Comparison of ENCODE assay signal across 15 cellular contexts in genomic region chr1:227915564-227916553, GRCh38. TPM values are rescaled to one million over a fixed set of nuclear protein-coding genes. Genes with fewer than 3 reads are reported as not detected.
DNase-seq lines count a peak whose midpoint lies in the region; ATAC-seq and TF ChIP-seq lines count a peak whose summit lies in the region.
"Had no signal": no experiment of that assay in that cellular context is flagged by ENCODE, and none has a peak within 500 bp of the region (broad histone marks: within the 10 kb centered on the region; RNA-seq: fewer than 3 reads in every experiment).

No MANE protein-coding gene starts in this region.

- no peak overlapping the region for H3K4me3 Mint-ChIP-seq in endothelial cell (ENCODE audit: unreplicated experiment)

- H3K27me3 ChIP-seq in prostate gland (replicated peaks; ENCODE audit: insufficient read depth): no peaks in the 10 kb centered on the region
- H3K27me3 ChIP-seq: esophagus muscularis mucosa, Peyer's patch had no signal

- H3K36me3 Mint-ChIP-seq in endothelial cell (ENCODE audit: low read depth, unreplicated experiment): peaks cover 6% of the 10 kb centered on the region

- H3K4me1 Mint-ChIP-seq in endothelial cell (ENCODE audit: unreplicated experiment): peaks cover 21% of the 10 kb centered on the region

- no peak for ATAC-seq in GM18520 (IDR thresholded peaks at IDR 0.05; ENCODE audit: unreplicated experiment)
- ATAC-seq in GM21367 (IDR thresholded peaks at IDR 0.05; ENCODE audit: unreplicated experiment): no peak
- ATAC-seq in HG02981 (IDR thresholded peaks at IDR 0.05; ENCODE audit: unreplicated experiment): no peak
- ATAC-seq: left colon had no signal

- no peaks in the 10 kb centered on the region for H3K36me3 ChIP-seq in prostate gland
- H3K36me3 ChIP-seq: Peyer's patch had no signal

- WGBS in prostate gland: 53% methylated on average over 22 of the region's 22 CpGs

- H3K9me3 Mint-ChIP-seq in endothelial cell (ENCODE audit: unreplicated experiment): no peaks in the 10 kb centered on the region

- H3K27ac Mint-ChIP-seq in endothelial cell (ENCODE audit: unreplicated experiment): peak overlapping the region; percentile 54
- H3K27ac Mint-ChIP-seq: progenitor cell of endocrine pancreas had no signal

- no peak overlapping the region for H3K27ac ChIP-seq in prostate gland
- H3K27ac ChIP-seq: C4-2B, esophagus muscularis mucosa, Peyer's patch, VCaP had no signal

- TF ChIP-seq POLR2A in prostate gland (IDR thresholded peaks at IDR 0.05): no peak

- no peak for TF ChIP-seq CTCF in endothelial cell (IDR thresholded peaks at IDR 0.05; ENCODE audit: unreplicated experiment)
- TF ChIP-seq CTCF in prostate gland (IDR thresholded peaks at IDR 0.05): no peak

- H3K27me3 Mint-ChIP-seq in endothelial cell (ENCODE audit: unreplicated experiment): peaks cover 14% of the 10 kb centered on the region

- intact Hi-C loops in prostate gland (cut with DNase I): no loop called here

- H3K9me3 ChIP-seq in prostate gland: no peaks in the 10 kb centered on the region
- H3K9me3 ChIP-seq: esophagus muscularis mucosa, Peyer's patch had no signal

- H3K4me3 ChIP-seq in prostate gland: no peak overlapping the region
- H3K4me3 ChIP-seq: esophagus muscularis mucosa, Peyer's patch had no signal

- H3K4me1 ChIP-seq in prostate gland (replicated peaks): no peaks in the 10 kb centered on the region
- H3K4me1 ChIP-seq: Peyer's patch had no signal

- DNase-seq in NCI-H2081 (lab: John Stamatoyannopoulos, UW) (peak; percentile 42 to 76), NCI-H2081 treated with DMSO at 0.1 percent for 48 hours (lab: John Stamatoyannopoulos, UW) (no peak), NCI-H2171 treated with DMSO at 0.1 percent for 48 hours (lab: John Stamatoyannopoulos, UW) (peak; percentile 80), endothelial cell (ENCODE audit: low spot score) (no peak), prostate gland (ENCODE audit: low spot score) (peak; percentile 14)
- DNase-seq: left colon, NCI-H2227 treated with DMSO at 0.1 percent for 48 hours, Peyer's patch had no signal

RNA-seq across cellular contexts. Expression of gene WNT9A, which starts 31.9 kb away (rescaled TPM):
- 1.0 TPM for total RNA-seq in endothelial cell (ENCODE audit: unreplicated experiment)
- 1 to 10 TPM; 1.4 to 2.0 TPM for total RNA-seq in prostate gland

Comparison
In these comparisons a context has a peak if more than half of its experiments do, and no peak if none do; other contexts are left out.
1. DNase-seq: peak in NCI-H2081 (2 of 2), NCI-H2171 treated with DMSO at 0.1 percent for 48 hours (single experiment) and prostate gland (single experiment); none in NCI-H2081 treated with DMSO at 0.1 percent for 48 hours (single experiment) and endothelial cell (single experiment).